ENCODE assay signal across 1 cellular context in the genomic region with DNA sequence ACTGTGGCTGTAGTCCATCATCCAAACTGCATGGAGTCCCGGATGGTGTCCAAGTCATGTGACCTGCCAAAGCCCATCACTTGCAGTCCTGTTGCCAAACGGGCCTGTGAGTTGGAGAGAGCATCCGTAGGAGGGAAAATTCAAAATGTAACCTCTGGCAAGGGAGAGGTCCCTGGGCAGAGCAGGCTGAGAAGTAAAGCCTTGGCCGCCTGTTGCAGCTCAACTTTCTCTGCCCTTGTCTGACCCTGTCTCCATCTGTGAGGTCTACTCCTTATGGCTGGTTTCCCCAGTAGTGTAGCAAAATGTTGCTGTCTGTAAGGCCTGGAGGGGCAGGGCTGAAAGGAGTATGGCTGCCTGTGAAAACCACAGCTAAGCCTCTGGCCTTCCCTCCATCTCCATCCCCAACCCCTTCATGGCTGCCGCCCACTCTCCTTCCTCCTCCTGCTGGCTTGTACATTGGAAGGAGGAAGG.
TF ChIP-seq lines count a peak whose summit lies in the region.

No MANE protein-coding gene starts in this region.

TF ChIP-seq in WTC11, 78 proteins besides CTCF, POLR2A, EP300 and RAD21:
- no peak for TF ChIP-seq TEAD4 (CRISPR knock-in tag; IDR thresholded peaks at IDR 0.05)
- TF ChIP-seq RORB (CRISPR knock-in tag; IDR thresholded peaks at IDR 0.05): no peak
- TF ChIP-seq, protein P1, sequence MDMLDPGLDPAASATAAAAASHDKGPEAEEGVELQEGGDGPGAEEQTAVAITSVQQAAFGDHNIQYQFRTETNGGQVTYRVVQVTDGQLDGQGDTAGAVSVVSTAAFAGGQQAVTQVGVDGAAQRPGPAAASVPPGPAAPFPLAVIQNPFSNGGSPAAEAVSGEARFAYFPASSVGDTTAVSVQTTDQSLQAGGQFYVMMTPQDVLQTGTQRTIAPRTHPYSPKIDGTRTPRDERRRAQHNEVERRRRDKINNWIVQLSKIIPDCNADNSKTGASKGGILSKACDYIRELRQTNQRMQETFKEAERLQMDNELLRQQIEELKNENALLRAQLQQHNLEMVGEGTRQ (CRISPR knock-in tag; IDR thresholded peaks at IDR 0.05): peak; percentile 11; the same call in 1 of the 2 replicates
- no peak for TF ChIP-seq CREM (CRISPR knock-in tag; IDR thresholded peaks at IDR 0.05)
- TF ChIP-seq, protein P2, sequence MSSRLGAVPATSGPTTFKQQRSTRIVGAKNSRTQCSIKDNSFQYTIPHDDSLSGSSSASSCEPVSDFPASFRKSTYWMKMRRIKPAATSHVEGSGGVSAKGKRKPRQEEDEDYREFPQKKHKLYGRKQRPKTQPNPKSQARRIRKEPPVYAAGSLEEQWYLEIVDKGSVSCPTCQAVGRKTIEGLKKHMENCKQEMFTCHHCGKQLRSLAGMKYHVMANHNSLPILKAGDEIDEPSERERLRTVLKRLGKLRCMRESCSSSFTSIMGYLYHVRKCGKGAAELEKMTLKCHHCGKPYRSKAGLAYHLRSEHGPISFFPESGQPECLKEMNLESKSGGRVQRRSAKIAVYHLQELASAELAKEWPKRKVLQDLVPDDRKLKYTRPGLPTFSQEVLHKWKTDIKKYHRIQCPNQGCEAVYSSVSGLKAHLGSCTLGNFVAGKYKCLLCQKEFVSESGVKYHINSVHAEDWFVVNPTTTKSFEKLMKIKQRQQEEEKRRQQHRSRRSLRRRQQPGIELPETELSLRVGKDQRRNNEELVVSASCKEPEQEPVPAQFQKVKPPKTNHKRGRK (CRISPR knock-in tag; IDR thresholded peaks at IDR 0.05; ENCODE audit: borderline replicate concordance): no peak
